ENCODE assay signal across 8 cellular contexts in genomic region chr2:131682122-131682944, GRCh38.
DNase-seq lines count a peak whose midpoint lies in the region; ATAC-seq and TF ChIP-seq lines count a peak whose summit lies in the region.

No MANE protein-coding gene starts in this region.

- H3K9me3 ChIP-seq in NT2/D1 (ENCODE audit: insufficient read depth, low read length) (no peaks in the 10 kb centered on the region), mucosa of rectum (ENCODE audit: control insufficient read depth in 2 of 2, low read length in 2 of 2) (no peaks in the 10 kb centered on the region)

- H3K9ac ChIP-seq in NT2/D1 (ENCODE audit: insufficient read length, low read depth) (peak overlapping the region; percentile 90), mucosa of rectum (ENCODE audit: low read depth in 1 of 2, low read length in 2 of 2) (peak overlapping the region; percentile 68 to 75)

- H3K27me3 ChIP-seq in NT2/D1 (ENCODE audit: insufficient read depth, insufficient read length) (no peaks in the 10 kb centered on the region), mucosa of rectum (ENCODE audit: control insufficient read depth in 2 of 2, insufficient read depth in 2 of 2, low read length in 2 of 2) (no peaks in the 10 kb centered on the region)

- ATAC-seq in GM19463 (IDR thresholded peaks at IDR 0.05; ENCODE audit: unreplicated experiment), result peak; percentile 99

- H3K4me1 ChIP-seq in NT2/D1 (ENCODE audit: insufficient read depth, insufficient read length) (no peaks in the 10 kb centered on the region), mucosa of rectum (ENCODE audit: control insufficient read depth in 2 of 2, insufficient read depth in 2 of 2, low read length in 2 of 2) (peaks cover 0 to 3% of the 10 kb centered on the region in 2 donors)

- TF ChIP-seq CTCF in epithelial cell of proximal tubule (conservative IDR thresholded peaks at IDR 0.05; ENCODE audit: low read depth, low read length), result peak; percentile 55

- DNase-seq in COLO668 (lab: John Stamatoyannopoulos, UW; ENCODE audit: unreplicated experiment) (peak; percentile 59), HK-2 (ENCODE audit: unreplicated experiment) (peak; percentile 87), NT2/D1 (ENCODE audit: low read depth, low spot score) (peak; percentile 68), activated T-cell treated with anti-CD3 and anti-CD28 coated beads for 4 hours (peak; percentile 55), epithelial cell of proximal tubule (ENCODE audit: low read depth) (no peak)
- peak; percentile 38 to 62 for DNase-seq in stimulated activated CD8-positive, alpha-beta memory T cell treated with anti-CD3 and anti-CD28 coated beads, Interleukin-4, amount 100 ng/mL, for 4 hours (ENCODE audit: low read depth in 2 of 2, low spot score in 1 of 2)

- peak overlapping the region; percentile 54 to 65 for H3K27ac ChIP-seq in mucosa of rectum (ENCODE audit: low read depth in 2 of 2, low read length in 2 of 2)

- H3K36me3 ChIP-seq in NT2/D1 (ENCODE audit: insufficient read depth, insufficient read length, low read length), result peaks cover 16% of the 10 kb centered on the region
- no peaks in the 10 kb centered on the region for H3K36me3 ChIP-seq in mucosa of rectum (ENCODE audit: control insufficient read depth in 2 of 2, insufficient read depth in 2 of 2, low read length in 2 of 2)

- peak overlapping the region; percentile 86 for H3K4me3 ChIP-seq in NT2/D1 (ENCODE audit: insufficient read length, low read depth)
- peak overlapping the region; percentile 78 for H3K4me3 ChIP-seq in epithelial cell of proximal tubule (ENCODE audit: low read depth, low read length)
- H3K4me3 ChIP-seq in mucosa of rectum (ENCODE audit: low read length in 2 of 2), result peak overlapping the region; percentile 83 to 87
